14 cellular contexts compared by ENCODE assay signal in genomic region chr2:239936838-239937581, GRCh38.
DNase-seq lines count a peak whose midpoint lies in the region; ATAC-seq, FAIRE-seq and TF ChIP-seq lines count a peak whose summit lies in the region.
"Had no signal": no experiment of that assay in that cellular context is flagged by ENCODE, and none has a peak within 500 bp of the region (broad histone marks: within the 10 kb centered on the region; RNA-seq: fewer than 3 reads in every experiment).

No MANE protein-coding gene starts in this region.

- TF ChIP-seq CTCF in right atrium auricular region (IDR thresholded peaks at IDR 0.05) (no peak), bronchial epithelial cell (IDR thresholded peaks at IDR 0.05; ENCODE audit: insufficient read depth, low read length, severe bottlenecking) (no peak), lower lobe of right lung (IDR thresholded peaks at IDR 0.05) (no peak)

- H3K9me3 ChIP-seq in right atrium auricular region (no peaks in the 10 kb centered on the region), lower lobe of right lung (no peaks in the 10 kb centered on the region)

- no peak overlapping the region for H3K27ac ChIP-seq in right atrium auricular region
- no peak overlapping the region for H3K27ac ChIP-seq in lower lobe of right lung
- H3K27ac ChIP-seq: WERI-Rb-1 had no signal

- peak; percentile 47 for FAIRE-seq in bronchial epithelial cell (lab: Jason Lieb, UNC)
- FAIRE-seq in urothelium cell line (lab: Jason Lieb, UNC) = peak; percentile 48
- FAIRE-seq: G401.6 had no signal

- H3K36me3 ChIP-seq in right atrium auricular region (no peaks in the 10 kb centered on the region), bronchial epithelial cell (ENCODE audit: control insufficient read depth, insufficient read depth, low read length) (no peaks in the 10 kb centered on the region), lower lobe of right lung (no peaks in the 10 kb centered on the region)
- H3K36me3 ChIP-seq: WERI-Rb-1 had no signal

- ATAC-seq in lower lobe of right lung (no peak), HG03457 (IDR thresholded peaks at IDR 0.05; ENCODE audit: unreplicated experiment) (no peak), GM21717 (IDR thresholded peaks at IDR 0.05; ENCODE audit: unreplicated experiment) (no peak)

- no peak overlapping the region for H3K4me3 ChIP-seq in right atrium auricular region
- H3K4me3 ChIP-seq in bronchial epithelial cell (ENCODE audit: low read depth, low read length) = no peak overlapping the region
- H3K4me3 ChIP-seq in lower lobe of right lung = no peak overlapping the region

- DNase-seq in cardiac septum (ENCODE audit: low spot score) (peak; percentile 74), right atrium auricular region (ENCODE audit: low spot score) (no peak), bronchial epithelial cell (ENCODE audit: low read depth) (no peak), lower lobe of right lung (peak; percentile 39), urothelium cell line (ENCODE audit: low spot score) (no peak), NCI-H2029 (lab: John Stamatoyannopoulos, UW) (no peak)
- DNase-seq: activated naive CD4-positive, alpha-beta T cell treated with Interleukin-2 at 50 U/mL for 16 hours; mesenchymal stem cell; NCI-H2029 treated with DMSO at 0.1 percent for 48 hours; nephron progenitor cell had no signal

- H3K27me3 ChIP-seq in right atrium auricular region (no peaks in the 10 kb centered on the region), bronchial epithelial cell (ENCODE audit: control insufficient read depth, insufficient read depth, low read length) (no peaks in the 10 kb centered on the region), lower lobe of right lung (ENCODE audit: low read depth) (peaks cover 2% of the 10 kb centered on the region)

- peaks cover 0 to 8% of the 10 kb centered on the region in 2 donors for H3K4me1 ChIP-seq in right atrium auricular region
- no peaks in the 10 kb centered on the region for H3K4me1 ChIP-seq in lower lobe of right lung

- intact Hi-C loops in cardiac septum (cut with DNase I) = no loop called here
- intact Hi-C loops in lower lobe of right lung (cut with DNase I) = no loop called here

Comparison
In these comparisons a context has a peak if more than half of its experiments do, and no peak if none do; other contexts are left out.
1. DNase-seq: peak in cardiac septum (single experiment) and lower lobe of right lung (single experiment); none in right atrium auricular region (single experiment), bronchial epithelial cell (single experiment), urothelium cell line (single experiment) and NCI-H2029 (single experiment).